In the genomic region with DNA sequence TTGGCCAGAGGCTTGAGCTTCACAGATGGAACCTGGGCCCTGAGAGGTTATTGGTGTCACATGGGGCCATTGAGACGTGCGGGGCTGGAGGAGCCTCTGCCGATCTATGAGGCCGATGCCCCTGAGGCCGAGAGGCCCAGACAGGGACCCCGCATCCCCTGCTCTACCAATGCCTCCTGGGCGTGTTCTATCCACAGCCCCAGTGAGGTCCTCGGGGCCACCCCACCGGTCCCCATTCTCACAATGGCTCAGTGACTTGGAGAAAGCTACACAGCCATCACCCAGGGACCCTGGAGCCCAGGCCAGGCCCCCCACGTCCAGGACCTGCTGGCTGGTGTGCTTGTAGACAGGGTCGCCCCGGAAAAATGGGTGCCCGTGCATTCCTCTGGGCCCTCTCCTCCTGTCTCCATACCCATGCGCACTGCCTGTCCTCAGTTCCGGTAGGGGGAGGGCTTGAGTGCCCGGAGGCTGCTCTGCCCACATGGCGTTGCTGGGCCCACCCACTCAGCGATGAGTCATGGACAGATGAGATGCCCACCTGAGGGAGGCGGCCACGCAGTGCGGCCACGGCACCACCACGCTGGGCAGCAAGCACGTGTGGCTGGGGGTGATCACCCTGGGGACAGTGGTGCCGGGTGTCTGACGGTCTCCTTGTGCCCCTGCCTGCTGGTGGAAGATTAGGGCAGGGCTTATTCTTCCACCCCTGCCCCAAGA, we compare ENCODE assay signal across 21 cellular contexts.
"Had no signal": no experiment of that assay in that cellular context is flagged by ENCODE, and none has a peak within 500 bp of the region (broad histone marks: within the 10 kb centered on the region; RNA-seq: fewer than 3 reads in every experiment).

No MANE protein-coding gene starts in this region.

- FAIRE-seq: pancreas had no signal

- H3K27ac ChIP-seq: heart right ventricle, hepatocyte, lower lobe of right lung, pancreas, psoas muscle, right lobe of liver, stomach, suprapubic skin, vagina had no signal

- H3K79me2 ChIP-seq: hepatocyte had no signal

- H3K4me3 ChIP-seq: heart right ventricle, hepatocyte, lower lobe of right lung, pancreas, psoas muscle, right lobe of liver, smooth muscle cell, stomach, suprapubic skin, tibial nerve, vagina had no signal

- H3K4me1 ChIP-seq: heart right ventricle, lower lobe of right lung, pancreas, psoas muscle, right lobe of liver, stomach, suprapubic skin, vagina had no signal

- H3K27me3 ChIP-seq: hepatocyte, pancreas, right lobe of liver, suprapubic skin, tibial nerve, vagina had no signal

- H3K36me3 ChIP-seq: heart right ventricle, lower lobe of right lung, pancreas, right lobe of liver, stomach, suprapubic skin, vagina had no signal

- H3K4me2 ChIP-seq: hepatocyte, smooth muscle cell had no signal

- H2AFZ ChIP-seq: hepatocyte had no signal

- H3K9me3 ChIP-seq: lower lobe of right lung, pancreas, right lobe of liver, suprapubic skin, tibial nerve, vagina had no signal

- ATAC-seq: left cardiac atrium; left lobe of liver; lower lobe of right lung; naive thymus-derived CD8-positive, alpha-beta T cell; pancreas; psoas muscle; stimulated activated naive B cell treated with anti-CD40 and anti-IgM and Interleukin-4, amounts not matched to agents 10 μg/mL and 1 μg/mL and 100 μg/mL, for 72 hours; stimulated activated naive CD8-positive, alpha-beta T cell treated with anti-CD3 and anti-CD28 coated beads, Interleukin-15, Interleukin-2, amounts not matched to agents 100 U/mL and 50 U/mL, for 24 hours had no signal

- DNase-seq: heart right ventricle; islet precursor cell; left cardiac atrium; lower lobe of right lung; mammary epithelial cell; mesenchymal stem cell; naive thymus-derived CD8-positive, alpha-beta T cell; psoas muscle; right lobe of liver; stimulated activated CD4-positive, alpha-beta T cell treated with anti-CD3 and anti-CD28 coated beads, Interleukin-2, amount 100 ng/mL, for 24 hours; stimulated activated CD4-positive, alpha-beta T cell treated with anti-CD3 and anti-CD28 coated beads, Interleukin-4, amount 100 ng/mL, for 1 hour; stimulated activated naive B cell treated with anti-CD40 and anti-IgM and Interleukin-4, amounts not matched to agents 10 μg/mL and 1 μg/mL and 100 μg/mL, for 72 hours; stimulated activated naive CD8-positive, alpha-beta T cell treated with anti-CD3 and anti-CD28 coated beads, Interleukin-15, Interleukin-2, amounts not matched to agents 100 U/mL and 50 U/mL, for 24 hours; stomach had no signal
